Comparison of ENCODE assay signal across 9 cellular contexts in the genomic region with DNA sequence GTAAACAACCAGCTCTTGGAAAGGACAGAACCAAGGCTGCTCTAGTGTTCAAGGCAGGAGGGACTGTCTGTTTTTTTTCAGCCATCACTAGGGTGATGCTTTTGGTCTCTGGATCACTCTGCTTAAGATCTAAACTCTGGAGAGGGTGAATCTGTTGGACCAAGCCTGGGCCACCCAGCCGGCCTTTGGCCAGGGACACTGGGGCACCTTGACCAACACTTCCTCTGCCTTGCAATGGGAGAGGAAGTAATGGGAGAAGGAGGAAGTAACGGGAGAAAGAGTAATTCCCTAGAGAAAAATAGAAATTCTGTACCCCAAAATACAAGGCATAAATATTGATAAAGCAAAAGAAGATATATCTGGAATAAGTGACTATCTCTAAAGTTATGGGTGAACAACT. TPM values are rescaled to one million over a fixed set of nuclear protein-coding genes. Genes with fewer than 3 reads are reported as not detected.
"Had no signal": no experiment of that assay in that cellular context is flagged by ENCODE, and none has a peak within 500 bp of the region (broad histone marks: within the 10 kb centered on the region; RNA-seq: fewer than 3 reads in every experiment).

No MANE protein-coding gene starts in this region.

- H3K4me3 Mint-ChIP-seq: GM23338, H9, IgD-negative memory B cell had no signal

- H3K4me3 ChIP-seq: GM23338 had no signal

- H3K4me2 ChIP-seq: GM23338 had no signal

- ATAC-seq: GM23338, HepG2 had no signal

- H3K27ac Mint-ChIP-seq: GM23338, H9, IgD-negative memory B cell had no signal

- H2AFZ ChIP-seq: GM23338 had no signal

- H3K36me3 Mint-ChIP-seq: IgD-negative memory B cell had no signal

- FAIRE-seq: H1, H54, HepG2 had no signal

- H3K4me1 Mint-ChIP-seq: GM23338, H9, IgD-negative memory B cell had no signal

- H3K27ac ChIP-seq: HL-60 had no signal

- DNase-seq: H9, HCEC 1CT, KBM-7 had no signal

RNA-seq across cellular contexts. Expression of gene CHRNA9, which starts 12.9 kb away (rescaled TPM):
- total RNA-seq: HepG2 had no signal
